In genomic region chr12:45669093-45669492, GRCh38 we compare ENCODE assay signal across 8 cellular contexts.
DNase-seq lines count a peak whose midpoint lies in the region; ATAC-seq and TF ChIP-seq lines count a peak whose summit lies in the region.

No MANE protein-coding gene starts in this region.

- in situ Hi-C loops in ACHN (cut with HindIII; ENCODE audit: low pct_ligation_motif_present, low pct_unique_long_range_greater_than_20kb, low sequenced_read_pairs) = no loop called here

- no peak overlapping the region for H3K27ac ChIP-seq in testis

- no peak for TF ChIP-seq CTCF in GM10248 (IDR thresholded peaks at IDR 0.05; ENCODE audit: control extremely low read depth, extremely low read depth, low read depth, missing control alignments)
- TF ChIP-seq CTCF in choroid plexus epithelial cell (conservative IDR thresholded peaks at IDR 0.05; ENCODE audit: low read depth, low read length) = no peak
- no peak for TF ChIP-seq CTCF in testis (IDR thresholded peaks at IDR 0.05)

- H3K27me3 ChIP-seq in testis = no peaks in the 10 kb centered on the region

- H3K9me3 ChIP-seq in testis = no peaks in the 10 kb centered on the region

- intact Hi-C loops in testis (cut with DNase I; ENCODE audit: low total_unique reads) = no loop called here

- CTCF ChIA-PET in GM10248 (lab: Yijun Ruan, JAX) = interaction anchor here (1.1 to 1.9 kb wide), 2 partner anchors 10 to 56 kb away, joined by 4 to 8 read pairs; no protein-coding TSS in a partner anchor

- no peak for TF ChIP-seq POLR2A in testis (IDR thresholded peaks at IDR 0.05)

- no peaks in the 10 kb centered on the region for H3K4me1 ChIP-seq in testis

- POLR2A ChIA-PET in GM10248 (lab: Yijun Ruan, JAX) = no interaction called here

- no peaks in the 10 kb centered on the region for H3K36me3 ChIP-seq in testis (ENCODE audit: low read depth, missing control alignments)

- WGBS in testis, 2 donors = 67 to 68% methylated on average over 1 of the region's 1 CpG

- H3K4me3 ChIP-seq in choroid plexus epithelial cell (ENCODE audit: low read depth, low read length) (no peak overlapping the region), testis (no peak overlapping the region)

- ATAC-seq in GM21390 (IDR thresholded peaks at IDR 0.05; ENCODE audit: unreplicated experiment) (peak; percentile 88), HG03469 (IDR thresholded peaks at IDR 0.05; ENCODE audit: unreplicated experiment) (peak; percentile 71)

- peak; percentile 33 for DNase-seq in GM10248 (ENCODE audit: extremely low spot score)
- DNase-seq in choroid plexus epithelial cell (ENCODE audit: low read depth) = peak; percentile 15
- DNase-seq in globus pallidus (ENCODE audit: low spot score) = no peak
- DNase-seq in testis = no peak
- DNase-seq in ACHN = no peak
- no peak for DNase-seq in stimulated activated CD4-positive, alpha-beta T cell treated with anti-CD3 and anti-CD28 coated beads, Interleukin-4, amount 100 ng/mL, for 4 hours

Comparison
In these comparisons a context has a peak if more than half of its experiments do, and no peak if none do; other contexts are left out.
1. DNase-seq: peak in GM10248 (single experiment) and choroid plexus epithelial cell (single experiment); none in globus pallidus (single experiment), testis (single experiment), ACHN (single experiment) and stimulated activated CD4-positive, alpha-beta T cell treated with anti-CD3 and anti-CD28 coated beads, Interleukin-4, amount 100 ng/mL, for 4 hours (0 of 2).